Comparison of ENCODE assay signal across 8 cellular contexts in genomic region chr6:159042824-159043181, GRCh38. TPM values are rescaled to one million over a fixed set of nuclear protein-coding genes. Genes with fewer than 3 reads are reported as not detected.
DNase-seq lines count a peak whose midpoint lies in the region; ATAC-seq and TF ChIP-seq lines count a peak whose summit lies in the region.

No MANE protein-coding gene starts in this region.

- H3K4me3 Mint-ChIP-seq in activated CD8-positive, alpha-beta memory T cell treated with anti-CD3 and anti-CD28 coated beads, Interleukin-2, amount 10 ng/mL, durations not matched to agents 7 days and 5 days, result peak overlapping the region; percentile 95
- H3K4me3 Mint-ChIP-seq in stimulated activated memory B cell treated with anti-CD40 and anti-IgM and Interleukin-4, amounts not matched to agents 10 μg/mL and 1 μg/mL and 100 μg/mL, for 72 hours, result peak overlapping the region; percentile 94
- H3K4me3 Mint-ChIP-seq in Caco-2 (ENCODE audit: unreplicated experiment), result no peak overlapping the region

- no peak overlapping the region for H3K27ac ChIP-seq in PC-9

- H3K9me3 ChIP-seq in PC-9 (ENCODE audit: insufficient read depth, low read depth) (no peaks in the 10 kb centered on the region), endocrine pancreas (ENCODE audit: control insufficient read depth, low read length) (no peaks in the 10 kb centered on the region), Caco-2 (no peaks in the 10 kb centered on the region)

- H3K9me2 ChIP-seq in PC-9 (ENCODE audit: insufficient read depth), result no peaks in the 10 kb centered on the region

- H3K9ac ChIP-seq in endocrine pancreas (ENCODE audit: control insufficient read depth, insufficient read depth, low read length), result no peak overlapping the region

- peak; percentile 50; the same call in 1 of the 2 replicates for TF ChIP-seq CTCF in PC-9 (conservative IDR thresholded peaks at IDR 0.05)
- no peak for TF ChIP-seq CTCF in Caco-2 (IDR thresholded peaks at IDR 0.05; ENCODE audit: insufficient read depth in 1 of 2, low read depth in 1 of 2, low read length in 1 of 2, severe bottlenecking in 1 of 2, unreplicated experiment in 1 of 2)

- no peaks in the 10 kb centered on the region for H3F3A ChIP-seq in PC-9 (ENCODE audit: insufficient read depth, low read depth)

- DNase-seq in activated CD8-positive, alpha-beta memory T cell treated with anti-CD3 and anti-CD28 coated beads, Interleukin-2, amount 10 ng/mL, durations not matched to agents 7 days and 5 days, result no peak
- DNase-seq in activated CD8-positive, alpha-beta memory T cell treated with anti-CD3 and anti-CD28 coated beads for 24 hours, result no peak
- DNase-seq in PC-9, result no peak
- no peak for DNase-seq in SK-N-DZ (ENCODE audit: low spot score)
- DNase-seq in Caco-2, result no peak

- no peaks in the 10 kb centered on the region for H3K27me3 Mint-ChIP-seq in activated CD8-positive, alpha-beta memory T cell treated with anti-CD3 and anti-CD28 coated beads, Interleukin-2, amount 10 ng/mL, durations not matched to agents 7 days and 5 days
- H3K27me3 Mint-ChIP-seq in stimulated activated memory B cell treated with anti-CD40 and anti-IgM and Interleukin-4, amounts not matched to agents 10 μg/mL and 1 μg/mL and 100 μg/mL, for 72 hours, result no peaks in the 10 kb centered on the region
- H3K27me3 Mint-ChIP-seq in Caco-2 (ENCODE audit: insufficient read depth, unreplicated experiment), result peaks cover 19% of the 10 kb centered on the region

- H3K4me3 ChIP-seq in PC-9 (no peak overlapping the region), endocrine pancreas (ENCODE audit: control insufficient read depth, insufficient read depth, low read length) (peak overlapping the region; percentile 23), Caco-2 (ENCODE audit: low read depth, low read length) (no peak overlapping the region)

- POLR2A ChIA-PET in PC-9 (lab: Charles Lee; ENCODE audit: unreplicated experiment), result no interaction called here
- POLR2A ChIA-PET in Caco-2 (lab: Charles Lee), result no interaction called here

- peak overlapping the region; percentile 83 for H3K4me2 ChIP-seq in PC-9

- no peaks in the 10 kb centered on the region for H3K79me2 ChIP-seq in PC-9 (ENCODE audit: low read depth)

- no peak for TF ChIP-seq POLR2A in GM18505 (IDR thresholded peaks at IDR 0.05; ENCODE audit: borderline replicate concordance, extremely low read depth, insufficient read depth, insufficient read length)

- H3K4me1 ChIP-seq in PC-9 (replicated peaks; ENCODE audit: insufficient read depth), result peaks cover 14% of the 10 kb centered on the region
- H3K4me1 ChIP-seq in endocrine pancreas (ENCODE audit: control insufficient read depth, insufficient read depth, low read length), result no peaks in the 10 kb centered on the region
- no peaks in the 10 kb centered on the region for H3K4me1 ChIP-seq in Caco-2

- ATAC-seq in activated CD8-positive, alpha-beta memory T cell treated with anti-CD3 and anti-CD28 coated beads, Interleukin-2, amount 10 ng/mL, durations not matched to agents 7 days and 5 days, result no peak
- ATAC-seq in stimulated activated memory B cell treated with anti-CD40 and anti-IgM and Interleukin-4, amounts not matched to agents 10 μg/mL and 1 μg/mL and 100 μg/mL, for 72 hours, result no peak
- no peak for ATAC-seq in GM18505 (IDR thresholded peaks at IDR 0.05; ENCODE audit: unreplicated experiment)

- peak overlapping the region; percentile 97 for H3K27ac Mint-ChIP-seq in activated CD8-positive, alpha-beta memory T cell treated with anti-CD3 and anti-CD28 coated beads, Interleukin-2, amount 10 ng/mL, durations not matched to agents 7 days and 5 days
- H3K27ac Mint-ChIP-seq in stimulated activated memory B cell treated with anti-CD40 and anti-IgM and Interleukin-4, amounts not matched to agents 10 μg/mL and 1 μg/mL and 100 μg/mL, for 72 hours, result peak overlapping the region; percentile 84
- no peak overlapping the region for H3K27ac Mint-ChIP-seq in Caco-2 (ENCODE audit: unreplicated experiment)

- H3K36me3 ChIP-seq in PC-9 (ENCODE audit: low read depth) (no peaks in the 10 kb centered on the region), endocrine pancreas (ENCODE audit: control insufficient read depth, insufficient read depth, low read length) (no peaks in the 10 kb centered on the region), Caco-2 (ENCODE audit: control insufficient read depth, insufficient read depth, low read length) (no peaks in the 10 kb centered on the region)

- peaks cover 63% of the 10 kb centered on the region for H3K4me1 Mint-ChIP-seq in activated CD8-positive, alpha-beta memory T cell treated with anti-CD3 and anti-CD28 coated beads, Interleukin-2, amount 10 ng/mL, durations not matched to agents 7 days and 5 days
- H3K4me1 Mint-ChIP-seq in stimulated activated memory B cell treated with anti-CD40 and anti-IgM and Interleukin-4, amounts not matched to agents 10 μg/mL and 1 μg/mL and 100 μg/mL, for 72 hours, result peaks cover 64% of the 10 kb centered on the region
- H3K4me1 Mint-ChIP-seq in Caco-2 (ENCODE audit: low read depth, unreplicated experiment), result no peaks in the 10 kb centered on the region

- H3K27me3 ChIP-seq in PC-9 (ENCODE audit: insufficient read depth, low read depth) (no peaks in the 10 kb centered on the region), endocrine pancreas (ENCODE audit: control insufficient read depth, insufficient read depth, low read length) (no peaks in the 10 kb centered on the region), Caco-2 (replicated peaks; ENCODE audit: control insufficient read depth, insufficient read depth, low read length) (no peaks in the 10 kb centered on the region)

- 0 out of 2 replicates have a peak overlapping the region, but pooled peaks have one; percentile 70 for H2AFZ ChIP-seq in PC-9

- CTCF ChIA-PET in activated CD8-positive, alpha-beta memory T cell treated with anti-CD3 and anti-CD28 coated beads, Interleukin-2, amount 10 ng/mL, durations not matched to agents 7 days and 5 days (lab: Charles Lee), result interaction anchor here (1.0 to 8.8 kb wide), 18 partner anchors 10 to 393 kb away, joined by 3 to 198 read pairs (median 7); partner anchors contain the start of genes RSPH3 and SYTL3
- CTCF ChIA-PET in PC-9 (lab: Charles Lee), result interaction anchor here (0.5 to 1.3 kb wide), 3 partner anchors 25 to 611 kb away, joined by 3 to 5 read pairs (median 4); no protein-coding TSS in a partner anchor
- CTCF ChIA-PET in Caco-2 (lab: Charles Lee), result interaction anchor here (0.5 to 2.7 kb wide), 11 partner anchors 9 to 369 kb away, joined by 3 to 20 read pairs (median 4); no protein-coding TSS in a partner anchor

- peaks cover 65% of the 10 kb centered on the region for H3K36me3 Mint-ChIP-seq in activated CD8-positive, alpha-beta memory T cell treated with anti-CD3 and anti-CD28 coated beads, Interleukin-2, amount 10 ng/mL, durations not matched to agents 7 days and 5 days
- peaks cover 60% of the 10 kb centered on the region for H3K36me3 Mint-ChIP-seq in stimulated activated memory B cell treated with anti-CD40 and anti-IgM and Interleukin-4, amounts not matched to agents 10 μg/mL and 1 μg/mL and 100 μg/mL, for 72 hours
- no peaks in the 10 kb centered on the region for H3K36me3 Mint-ChIP-seq in Caco-2 (ENCODE audit: insufficient read depth, unreplicated experiment)

- intact Hi-C loops in PC-9 (cut with micrococcal nuclease; ENCODE audit: unreplicated experiment) (loop anchor here (10.0 kb wide), 1 partner anchor 92 kb away; no protein-coding TSS in a partner anchor), Caco-2 (cut with micrococcal nuclease; ENCODE audit: unreplicated experiment) (loop anchor here (1.0 kb wide), 2 partner anchors 61 to 91 kb away; no protein-coding TSS in a partner anchor)

- BruUV-seq in PC-9 (replicated peaks; lab: Mats Ljungman, UMichigan) (no TSS peak), Caco-2 (replicated peaks; lab: Mats Ljungman, UMichigan) (no TSS peak)

- H3K9me3 Mint-ChIP-seq in activated CD8-positive, alpha-beta memory T cell treated with anti-CD3 and anti-CD28 coated beads, Interleukin-2, amount 10 ng/mL, durations not matched to agents 7 days and 5 days (ENCODE audit: low read depth), result no peaks in the 10 kb centered on the region
- H3K9me3 Mint-ChIP-seq in stimulated activated memory B cell treated with anti-CD40 and anti-IgM and Interleukin-4, amounts not matched to agents 10 μg/mL and 1 μg/mL and 100 μg/mL, for 72 hours, result no peaks in the 10 kb centered on the region
- no peaks in the 10 kb centered on the region for H3K9me3 Mint-ChIP-seq in Caco-2 (ENCODE audit: unreplicated experiment)

- no peaks in the 10 kb centered on the region for H4K20me1 ChIP-seq in PC-9 (ENCODE audit: insufficient read depth)

RNA-seq across cellular contexts. Expression of gene TAGAP, which starts 2.0 kb away (rescaled TPM):
- total RNA-seq in activated CD8-positive, alpha-beta memory T cell treated with anti-CD3 and anti-CD28 coated beads, Interleukin-2, amount 10 ng/mL, durations not matched to agents 7 days and 5 days, result 10 to 100 TPM; 44.8 to 53.0 TPM
- total RNA-seq in PC-9 (2021), result 0.23 TPM in 1 of 2 replicates, not detected in the other
- not detected in 2 replicates for polyA plus RNA-seq in SK-N-DZ (2014; cell fraction: cytosol; rRNA removed)
- polyA plus RNA-seq in SK-N-DZ (2014; cell fraction: nucleus; rRNA removed), result not detected in 2 replicates
- total RNA-seq in Caco-2 (2022), result not detected in 2 replicates

RNA-seq across cellular contexts. Expression of gene RSPH3, which starts 42.8 kb away (rescaled TPM):
- 1 to 10 TPM; 2.1 TPM for total RNA-seq in activated CD8-positive, alpha-beta memory T cell treated with anti-CD3 and anti-CD28 coated beads, Interleukin-2, amount 10 ng/mL, durations not matched to agents 7 days and 5 days
- 10.9 and 16.6 TPM in 2 replicates for total RNA-seq in PC-9 (2021)
- polyA plus RNA-seq in SK-N-DZ (2014; cell fraction: cytosol; rRNA removed), result 0.96 and 1.5 TPM in 2 replicates
- 0.67 and 0.84 TPM in 2 replicates for polyA plus RNA-seq in SK-N-DZ (2014; cell fraction: nucleus; rRNA removed)
- total RNA-seq in Caco-2 (2022), result 3.0 and 3.4 TPM in 2 replicates

Comparison
In these comparisons a context has a peak if more than half of its experiments do, and no peak if none do; other contexts are left out.
1. RNA of gene TAGAP, which starts 2.0 kb away (total RNA-seq): 44.8 to 53.0 TPM in activated CD8-positive, alpha-beta memory T cell treated with anti-CD3 and anti-CD28 coated beads, Interleukin-2, amount 10 ng/mL, durations not matched to agents 7 days and 5 days; 0.23 TPM in PC-9 and not detected in Caco-2; every median in the first group is over 10 times any median in the second.